1 cellular context compared by ENCODE assay signal in the genomic region with DNA sequence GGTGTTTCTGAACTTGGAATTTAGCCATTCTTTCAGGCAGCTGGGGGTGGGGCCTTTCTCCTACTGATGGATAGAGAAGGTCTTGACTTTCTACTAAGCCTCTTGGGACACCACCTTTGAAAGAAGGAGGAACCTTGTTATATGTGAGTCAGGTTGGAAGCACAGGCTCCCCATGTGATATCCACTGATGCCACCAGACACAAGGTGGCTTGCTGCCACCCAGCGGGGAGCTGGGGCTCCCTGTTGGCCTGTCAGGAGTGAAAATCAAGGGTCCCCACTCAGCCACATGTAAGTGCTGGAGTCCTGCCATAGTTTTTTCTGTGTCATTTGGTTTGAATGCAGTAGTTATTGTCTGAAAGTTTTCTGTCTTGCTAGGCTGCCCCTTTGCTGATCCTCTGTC.
TF ChIP-seq lines count a peak whose summit lies in the region.

No MANE protein-coding gene starts in this region.

TF ChIP-seq in GM12878, 131 proteins besides CTCF, POLR2A, EP300 and RAD21 (continued from another document):
- peak; percentile 53; the same call in 1 of the 2 replicates for TF ChIP-seq SMC3 (IDR thresholded peaks at IDR 0.05; ENCODE audit: borderline replicate concordance, low read length)
